In the genomic region with DNA sequence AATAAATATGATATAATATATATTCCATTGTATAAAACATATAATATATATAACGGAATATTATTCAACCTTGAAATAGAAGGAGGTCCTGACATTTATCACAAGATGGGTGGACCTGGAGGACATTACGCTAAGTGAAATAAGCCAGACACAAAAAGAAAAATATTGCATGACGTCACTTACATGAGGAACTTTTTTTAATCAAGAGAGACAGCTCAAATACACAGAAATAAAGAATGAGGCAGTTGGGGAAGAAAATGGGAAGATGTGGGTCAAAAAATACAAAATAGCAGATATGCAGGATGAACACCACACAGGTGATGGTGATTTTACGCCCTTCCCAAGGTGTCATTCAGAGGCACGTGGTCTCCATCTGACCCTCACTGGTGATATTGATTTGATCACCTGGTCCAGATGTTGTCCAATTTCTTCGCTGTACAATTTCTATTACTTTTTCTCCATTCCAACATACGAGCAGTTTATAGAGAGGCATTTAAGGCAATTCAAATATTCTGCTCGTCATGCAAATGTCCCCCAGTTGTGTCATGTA, we compare ENCODE assay signal across 8 cellular contexts. TPM values are rescaled to one million over a fixed set of nuclear protein-coding genes. Genes with fewer than 3 reads are reported as not detected.
DNase-seq lines count a peak whose midpoint lies in the region; ATAC-seq, FAIRE-seq and TF ChIP-seq lines count a peak whose summit lies in the region.

No MANE protein-coding gene starts in this region.

- no peaks in the 10 kb centered on the region for H3K36me3 ChIP-seq in neutrophil

- CTCF ChIA-PET in AG04450 (lab: Charles Lee) = no interaction called here

- peaks cover 20 to 24% of the 10 kb centered on the region in 2 experiments for H3K4me1 ChIP-seq in neutrophil (ENCODE audit: control insufficient read depth in 1 of 2, insufficient read depth in 1 of 2, low read depth in 1 of 2, low read length in 1 of 2)

- POLR2A ChIA-PET in AG04450 (lab: Yijun Ruan, JAX) = no interaction called here

- H3K27me3 ChIP-seq in AG04450 (ENCODE audit: control insufficient read depth, insufficient read depth, low read length) = no peaks in the 10 kb centered on the region
- H3K27me3 ChIP-seq in neutrophil = no peaks in the 10 kb centered on the region

- DNase-seq in AG04450 (ENCODE audit: low read depth, low spot score) (no peak), RCC 7860 (ENCODE audit: low spot score) (no peak), epithelial cell of prostate (ENCODE audit: low read depth, low spot score) (no peak), cerebellum (ENCODE audit: low spot score) (no peak), NCI-H82 treated with DMSO at 0.1 percent for 48 hours (lab: John Stamatoyannopoulos, UW; ENCODE audit: unreplicated experiment) (no peak), cerebellar cortex (ENCODE audit: low spot score) (no peak)

- H3K27ac ChIP-seq in AG04450 (ENCODE audit: low read depth, low read length) (no peak overlapping the region), epithelial cell of prostate (peak overlapping the region; percentile 50), neutrophil (peak overlapping the region; percentile 76)

- H3K4me3 ChIP-seq in AG04450 (ENCODE audit: low read depth, low read length) = peak overlapping the region; percentile 68
- peak overlapping the region; percentile 92 to 97 for H3K4me3 ChIP-seq in neutrophil (ENCODE audit: low read depth in 1 of 2, low read length in 1 of 2)

- peak; percentile 15 for ATAC-seq in GM21367 (IDR thresholded peaks at IDR 0.05; ENCODE audit: unreplicated experiment)

- FAIRE-seq in RCC 7860 (lab: Jason Lieb, UNC) = peak; percentile 58

- peaks cover 6% of the 10 kb centered on the region for H3K9me3 ChIP-seq in AG04450 (ENCODE audit: control insufficient read depth, insufficient read depth, low read length)
- H3K9me3 ChIP-seq in neutrophil = no peaks in the 10 kb centered on the region

- TF ChIP-seq CTCF in AG04450 (IDR thresholded peaks at IDR 0.05; ENCODE audit: low read depth, low read length) (no peak), neutrophil (IDR thresholded peaks at IDR 0.05) (no peak)

RNA-seq across cellular contexts. Expression of a gene that starts 0.5 kb away (rescaled TPM):
- polyA plus RNA-seq in AG04450 (2011; rRNA removed) = 19.6 and 21.3 TPM in 2 replicates
- 17.1 and 24.3 TPM in 2 replicates for polyA minus RNA-seq in AG04450 (2011; rRNA and poly(A)+ RNA removed)
- total RNA-seq in cerebellum = 18.3 TPM

RNA-seq across cellular contexts. Expression of a gene that starts 12.9 kb away (rescaled TPM):
- polyA plus RNA-seq in AG04450 (2011; rRNA removed) = not detected in 2 replicates
- not detected in 2 replicates for polyA minus RNA-seq in AG04450 (2011; rRNA and poly(A)+ RNA removed)
- total RNA-seq in cerebellum = not detected

RNA-seq across cellular contexts. Expression of a gene that starts 24.1 kb away (rescaled TPM):
- polyA plus RNA-seq in AG04450 (2011; rRNA removed) = not detected in 2 replicates
- polyA minus RNA-seq in AG04450 (2011; rRNA and poly(A)+ RNA removed) = not detected in 2 replicates
- total RNA-seq in cerebellum = not detected

RNA-seq across cellular contexts. Expression of a gene that starts 32.4 kb away (rescaled TPM):
- polyA plus RNA-seq in AG04450 (2011; rRNA removed) = not detected in 2 replicates
- polyA minus RNA-seq in AG04450 (2011; rRNA and poly(A)+ RNA removed) = not detected in 2 replicates
- not detected for total RNA-seq in cerebellum

RNA-seq across cellular contexts. Expression of a gene that starts 39.1 kb away (rescaled TPM):
- polyA plus RNA-seq in AG04450 (2011; rRNA removed) = not detected in 2 replicates
- polyA minus RNA-seq in AG04450 (2011; rRNA and poly(A)+ RNA removed) = not detected in 2 replicates
- total RNA-seq in cerebellum = not detected
